In genomic region chr19:36489139-36489919, GRCh38 we compare ENCODE assay signal across 8 cellular contexts. TPM values are rescaled to one million over a fixed set of nuclear protein-coding genes. Genes with fewer than 3 reads are reported as not detected.
DNase-seq lines count a peak whose midpoint lies in the region; ATAC-seq and TF ChIP-seq lines count a peak whose summit lies in the region.

TSS of gene ZNF566 (minus strand) at chr19:36489561. CDS start at chr19:36476557, 13,004 bp downstream.

- no peaks in the 10 kb centered on the region; the same call in 1 of the 2 replicates for H3K9me3 ChIP-seq in ES-I3 (ENCODE audit: control insufficient read depth, insufficient read depth, low read length)
- no peaks in the 10 kb centered on the region for H3K9me3 ChIP-seq in H9 (ENCODE audit: control insufficient read depth, low read depth, low read length)
- H3K9me3 ChIP-seq in MM.1S (replicated peaks; ENCODE audit: insufficient read depth, low read length): no peaks in the 10 kb centered on the region
- peaks cover 0 to 29% (median 5%) of the 10 kb centered on the region in 4 donors for H3K9me3 ChIP-seq in stomach

- H4K91ac ChIP-seq in H9 (ENCODE audit: insufficient read length, low read depth, low read length): no peak within 1 kb of the TSS

- no peaks in the 10 kb centered on the region for H4K20me1 ChIP-seq in H9 (ENCODE audit: control insufficient read depth, insufficient read depth, insufficient read length)
- no peaks in the 10 kb centered on the region for H4K20me1 ChIP-seq in MM.1S (ENCODE audit: insufficient read depth, low read length)

- no peak for TF ChIP-seq POLR2A in stomach (IDR thresholded peaks at IDR 0.05)

- H3K27me3 Mint-ChIP-seq in H9 (ENCODE audit: low read depth) (no peaks in the 10 kb centered on the region), neural crest cell (ENCODE audit: low read depth) (peaks cover 2% of the 10 kb centered on the region)

- H2AFZ ChIP-seq in H9 (ENCODE audit: low read length): peak within 1 kb of the TSS; percentile 35
- peak within 1 kb of the TSS; percentile 35; the same call in 1 of the 2 replicates for H2AFZ ChIP-seq in MM.1S (ENCODE audit: low read length)

- intact Hi-C loops in stomach (cut with DNase I; ENCODE audit: low total_unique reads): no loop called here

- no peak within 1 kb of the TSS for H3T11ph ChIP-seq in H9 (ENCODE audit: low read length)

- H3K27ac Mint-ChIP-seq in H9 (peak within 1 kb of the TSS; percentile 100), neural crest cell (ENCODE audit: unreplicated experiment) (peak within 1 kb of the TSS; percentile 100)

- WGBS in H9 (ENCODE audit: extremely low coverage, insufficient read length, low lambda C conversion rate): no CpG with 5 or more reads among the region's 53 CpGs
- 0 to 1% (median 0%) methylated on average over 30 to 53 of the region's 53 CpGs for WGBS in stomach, 5 donors

- H3K27me3 ChIP-seq in H9 (ENCODE audit: insufficient read depth, low read length) (no peaks in the 10 kb centered on the region), MM.1S (replicated peaks; ENCODE audit: insufficient read depth, low read length) (no peaks in the 10 kb centered on the region), foreskin keratinocyte (no peaks in the 10 kb centered on the region), stomach (no peaks in the 10 kb centered on the region)

- no peaks in the 10 kb centered on the region; the same call in 1 of the 2 replicates for H3K79me2 ChIP-seq in H9 (ENCODE audit: insufficient read depth, low read length)
- H3K79me2 ChIP-seq in MM.1S (ENCODE audit: low read length): no peaks in the 10 kb centered on the region

- H4K5ac ChIP-seq in H9 (ENCODE audit: insufficient read length, low read depth, low read length): peak within 1 kb of the TSS; percentile 77

- H3K36me3 Mint-ChIP-seq in H9 (ENCODE audit: insufficient read depth in 1 of 3, low read depth in 3 of 3) (peaks cover 23 to 35% (median 33%) of the 10 kb centered on the region in 3 experiments), neural crest cell (ENCODE audit: low read depth) (peaks cover 45% of the 10 kb centered on the region)

- H3K4me2 ChIP-seq in H9 (ENCODE audit: insufficient read depth, insufficient read length, low read length): peak within 1 kb of the TSS; percentile 65
- H3K4me2 ChIP-seq in MM.1S (ENCODE audit: low read depth, low read length): peak within 1 kb of the TSS; percentile 27; the same call in 1 of the 2 replicates

- H3K9me3 Mint-ChIP-seq in H9: peaks cover 31 to 33% of the 10 kb centered on the region in 2 experiments
- peaks cover 16% of the 10 kb centered on the region for H3K9me3 Mint-ChIP-seq in neural crest cell

- H3K79me1 ChIP-seq in H9 (ENCODE audit: insufficient read depth, low read depth, low read length, poor library complexity, severe bottlenecking): no peaks in the 10 kb centered on the region

- peak; percentile 99 for DNase-seq in H9
- peak; percentile 48 for DNase-seq in MM.1S
- DNase-seq in SIG-M5 (lab: John Stamatoyannopoulos, UW): peak; percentile 68
- DNase-seq in activated naive CD4-positive, alpha-beta T cell (lab: John Stamatoyannopoulos, UW): peak; percentile 77 to 87 (median 84)
- peak; percentile 97 to 98 for DNase-seq in foreskin keratinocyte
- peak; percentile 82 for DNase-seq in neural crest cell (ENCODE audit: low read depth, low spot score)
- DNase-seq in stomach: peak; percentile 87

- H3K36me3 ChIP-seq in ES-I3 (ENCODE audit: insufficient read depth, low read length): no peaks in the 10 kb centered on the region
- H3K36me3 ChIP-seq in MM.1S (replicated peaks; ENCODE audit: insufficient read depth, low read length): no peaks in the 10 kb centered on the region
- peaks cover 0 to 11% (median 5%) of the 10 kb centered on the region in 4 donors for H3K36me3 ChIP-seq in stomach

- H3K4ac ChIP-seq in H9 (ENCODE audit: low read depth, low read length): no peak within 1 kb of the TSS; the same call in 1 of the 2 replicates

- H3K56ac ChIP-seq in H9 (ENCODE audit: insufficient read length, low read depth, low read length): no peak within 1 kb of the TSS

- H3K14ac ChIP-seq in H9 (ENCODE audit: insufficient read depth, low read length): peak within 1 kb of the TSS; percentile 99

- no peak within 1 kb of the TSS for H2BK15ac ChIP-seq in H9 (ENCODE audit: low read depth, low read length)

- H2BK120ac ChIP-seq in H9 (ENCODE audit: low read depth, low read length, poor library complexity, severe bottlenecking): no peak within 1 kb of the TSS

- peak; percentile 95 for ATAC-seq in foreskin keratinocyte

- H3K4me3 ChIP-seq in MM.1S (ENCODE audit: low read length) (peak within 1 kb of the TSS; percentile 40), stomach (peak within 1 kb of the TSS; percentile 62 to 87 (median 74))

- no peak within 1 kb of the TSS for H2BK12ac ChIP-seq in H9 (ENCODE audit: insufficient read length, low read depth, low read length)

- H2BK5ac ChIP-seq in H9 (ENCODE audit: insufficient read length, low read length): no peak within 1 kb of the TSS

- peak within 1 kb of the TSS; percentile 97 to 99 for H3K4me3 Mint-ChIP-seq in H9
- H3K4me3 Mint-ChIP-seq in neural crest cell: peak within 1 kb of the TSS; percentile 99

- peaks cover 9% of the 10 kb centered on the region for H3K23me2 ChIP-seq in H9 (ENCODE audit: insufficient read length, low read depth, low read length, poor library complexity, severe bottlenecking)

- peak within 1 kb of the TSS; percentile 98 for H3K18ac ChIP-seq in H9 (ENCODE audit: insufficient read length, low read depth, low read length)

- TF ChIP-seq EP300 in stomach (IDR thresholded peaks at IDR 0.05): no peak

- TF ChIP-seq CTCF in H9 (conservative IDR thresholded peaks at IDR 0.05): no peak
- no peak for TF ChIP-seq CTCF in MM.1S (IDR thresholded peaks at IDR 0.05; ENCODE audit: low read length)
- TF ChIP-seq CTCF in foreskin keratinocyte (conservative IDR thresholded peaks at IDR 0.05): no peak
- no peak for TF ChIP-seq CTCF in neural crest cell (conservative IDR thresholded peaks at IDR 0.05)
- TF ChIP-seq CTCF in stomach (IDR thresholded peaks at IDR 0.05): no peak

- H3K9ac ChIP-seq in ES-I3 (ENCODE audit: low read depth, low read length) (peak within 1 kb of the TSS; percentile 87), H9 (ENCODE audit: extremely low read depth, insufficient read length, low read length) (peak within 1 kb of the TSS; percentile 88), MM.1S (ENCODE audit: low read length) (no peak within 1 kb of the TSS)

- H4K8ac ChIP-seq in H9 (replicated peaks; ENCODE audit: insufficient read length, low read depth, low read length): peak within 1 kb of the TSS; percentile 27

- H2BK20ac ChIP-seq in H9 (ENCODE audit: low read depth, low read length, poor library complexity, severe bottlenecking): no peak within 1 kb of the TSS

- H3K27ac ChIP-seq in H9 (ENCODE audit: insufficient read length, low read depth, low read length) (peak within 1 kb of the TSS; percentile 9), MM.1S (ENCODE audit: low read length) (no peak within 1 kb of the TSS), foreskin keratinocyte (peak within 1 kb of the TSS; percentile 88), stomach (peak within 1 kb of the TSS; percentile 86 to 97 (median 94))

- H2AK5ac ChIP-seq in H9 (ENCODE audit: insufficient read length, low read length): no peak within 1 kb of the TSS

- no peaks in the 10 kb centered on the region for H3K4me1 ChIP-seq in ES-I3 (ENCODE audit: insufficient read depth, low read length)
- peaks cover 2% of the 10 kb centered on the region; the same call in 1 of the 2 replicates for H3K4me1 ChIP-seq in H9 (ENCODE audit: insufficient read depth, low read length)
- H3K4me1 ChIP-seq in MM.1S (ENCODE audit: low read length): no peaks in the 10 kb centered on the region
- H3K4me1 ChIP-seq in foreskin keratinocyte: no peaks in the 10 kb centered on the region
- peaks cover 0 to 22% (median 15%) of the 10 kb centered on the region in 4 donors for H3K4me1 ChIP-seq in stomach

- H3K4me1 Mint-ChIP-seq in H9 (peaks cover 19 to 20% of the 10 kb centered on the region in 2 experiments), neural crest cell (peaks cover 32% of the 10 kb centered on the region)

- H3F3A ChIP-seq in MM.1S (ENCODE audit: insufficient read depth, low read length): no peaks in the 10 kb centered on the region

- no peak within 1 kb of the TSS for H3K23ac ChIP-seq in H9 (ENCODE audit: insufficient read length, low read depth, low read length)

- H3K9me2 ChIP-seq in MM.1S (replicated peaks; ENCODE audit: insufficient read depth, low read length): no peaks in the 10 kb centered on the region

RNA-seq across cellular contexts. Expression of gene ZNF566, which starts in this region (rescaled TPM):
- total RNA-seq in H9 (2021) (18.0 and 18.3 TPM in 2 replicates), foreskin keratinocyte (4.1 and 4.6 TPM in 2 replicates), neural crest cell (20.8 and 26.9 TPM in 2 replicates), stomach (10 to 100 TPM in 2 of 5 donors, 1 to 10 TPM in 3; 1.8 to 58.2 (median 8.5) TPM)
- polyA plus RNA-seq in foreskin keratinocyte (1.3 and 1.8 TPM in 2 replicates), stomach (1 to 10 TPM; 2.8 to 5.4 (median 4.7) TPM)

Comparison
In these comparisons a context has a peak if more than half of its experiments do, and no peak if none do; other contexts are left out.
1. DNase-seq: peak in every context shown above with its lines; median percentile 99 in H9; 98 in foreskin keratinocyte; 87 in stomach; 84 in activated naive CD4-positive, alpha-beta T cell; 82 in neural crest cell; 68 in SIG-M5; 48 in MM.1S.